ENCODE assay signal across 21 cellular contexts in genomic region chr1:21922103-21923014, GRCh38. TPM values are rescaled to one million over a fixed set of nuclear protein-coding genes. Genes with fewer than 3 reads are reported as not detected.
DNase-seq lines count a peak whose midpoint lies in the region; ATAC-seq and TF ChIP-seq lines count a peak whose summit lies in the region.
"Had no signal": no experiment of that assay in that cellular context is flagged by ENCODE, and none has a peak within 500 bp of the region (broad histone marks: within the 10 kb centered on the region; RNA-seq: fewer than 3 reads in every experiment).

No MANE protein-coding gene starts in this region.

- H3K36me3 ChIP-seq in heart right ventricle: peaks cover 0 to 37% (median 7%) of the 10 kb centered on the region in 9 donors
- no peaks in the 10 kb centered on the region for H3K36me3 ChIP-seq in psoas muscle (ENCODE audit: insufficient read depth in 1 of 2, low read depth in 1 of 2)
- H3K36me3 ChIP-seq: ovary had no signal

- H3K4me1 ChIP-seq in heart right ventricle (peaks cover 63 to 100% (median 100%) of the 10 kb centered on the region in 9 donors), psoas muscle (peaks cover 55% of the 10 kb centered on the region)

- H3K4me3 ChIP-seq in heart right ventricle (no peak overlapping the region), psoas muscle (no peak overlapping the region)
- H3K4me3 ChIP-seq: ovary had no signal

- ATAC-seq in heart right ventricle (no peak), psoas muscle (no peak), GM21526 (IDR thresholded peaks at IDR 0.05; ENCODE audit: low FRiP score, unreplicated experiment) (no peak), GM21737 (IDR thresholded peaks at IDR 0.05; ENCODE audit: unreplicated experiment) (no peak)
- ATAC-seq: stimulated activated naive CD8-positive, alpha-beta T cell treated with anti-CD3 and anti-CD28 coated beads, Interleukin-15, amount 100 ng/mL, for 72 hours had no signal

- H3K9me3 ChIP-seq in heart right ventricle (no peaks in the 10 kb centered on the region), psoas muscle (no peaks in the 10 kb centered on the region)
- H3K9me3 ChIP-seq: ovary had no signal

- DNase-seq in heart right ventricle: no peak
- no peak for DNase-seq in cardiac septum (ENCODE audit: low spot score)
- peak; percentile 78 for DNase-seq in iPS DF 19.7 (ENCODE audit: low read depth, low spot score)
- DNase-seq in psoas muscle: no peak
- DNase-seq in stimulated activated CD4-positive, alpha-beta T cell treated with anti-CD3 and anti-CD28 coated beads, Interleukin-2, amount 100 ng/mL, for 48 hours: no peak
- no peak for DNase-seq in activated CD8-positive, alpha-beta memory T cell treated with anti-CD3 and anti-CD28 coated beads for 24 hours
- DNase-seq: activated CD4-positive, alpha-beta T cell treated with anti-CD3 and anti-CD28 coated beads, Interleukin-2, amount 50 U/mL, for 48 hours; activated naive CD4-positive, alpha-beta T cell treated with Interleukin-2 at 50 U/mL for 16 hours; DMS53; MV-4-11; NCI-H226; OCI-M1; ovary; stimulated activated naive CD8-positive, alpha-beta T cell treated with anti-CD3 and anti-CD28 coated beads, Interleukin-15, amount 100 ng/mL, for 72 hours; T-helper 2 cell had no signal

- intact Hi-C loops in heart right ventricle (cut with DNase I) (no loop called here), cardiac septum (cut with DNase I) (loop anchor here (1.0 kb wide), 1 partner anchor 13 kb away; no protein-coding TSS in a partner anchor), psoas muscle (cut with DNase I) (no loop called here)

- peak overlapping the region; percentile 66 to 99 (median 94) for H3K27ac ChIP-seq in heart right ventricle
- peak overlapping the region; percentile 55 for H3K27ac ChIP-seq in psoas muscle

- WGBS in heart right ventricle, 2 donors: 64 to 68% methylated on average over 15 of the region's 15 CpGs
- WGBS in psoas muscle, 3 donors: 65 to 76% (median 73%) methylated on average over 15 of the region's 15 CpGs

- H3K27me3 ChIP-seq in heart right ventricle (no peaks in the 10 kb centered on the region), psoas muscle (ENCODE audit: insufficient read depth in 3 of 3, low read length in 2 of 3) (no peaks in the 10 kb centered on the region)
- H3K27me3 ChIP-seq: ovary had no signal

- TF ChIP-seq CTCF in heart right ventricle (IDR thresholded peaks at IDR 0.05) (no peak), psoas muscle (IDR thresholded peaks at IDR 0.05) (no peak)

RNA-seq across cellular contexts. Expression of gene HSPG2, which starts 14.8 kb away (rescaled TPM):
- total RNA-seq in heart right ventricle (100 to 1,000 TPM; 249 to 508 (median 320) TPM), cardiac septum (506 TPM), psoas muscle (100 to 1,000 TPM; 102 to 168 (median 135) TPM)
- polyA plus RNA-seq in heart right ventricle (100 to 1,000 TPM; 221 to 276 TPM), psoas muscle (10 to 100 TPM; 24.5 to 74.8 (median 43.8) TPM)

RNA-seq across cellular contexts. Expression of gene CELA3B, which starts 54.5 kb away (rescaled TPM):
- 1 to 10 TPM in 7 of 10 donors, not detected in 3; 1.1 to 2.5 (median 1.3) TPM for total RNA-seq in heart right ventricle
- under 1 TPM in 1 of 2 donors, not detected in 1; 0.13 TPM for polyA plus RNA-seq in heart right ventricle
- total RNA-seq in cardiac septum: not detected
- total RNA-seq in psoas muscle: 1 to 10 TPM in 1 of 4 donors, under 1 TPM in 1, not detected in 2; 0.42 to 1.7 TPM
- polyA plus RNA-seq in psoas muscle: under 1 TPM; 0.09 to 0.64 (median 0.24) TPM
- total RNA-seq: A673, cerebellum, fibroblast of lung, kidney epithelial cell had no signal
- polyA plus RNA-seq: fibroblast of lung, ovary had no signal
